ENCODE assay signal across 20 cellular contexts in genomic region chr12:88566430-88566829, GRCh38. TPM values are rescaled to one million over a fixed set of nuclear protein-coding genes. Genes with fewer than 3 reads are reported as not detected.
DNase-seq lines count a peak whose midpoint lies in the region; ATAC-seq, FAIRE-seq and TF ChIP-seq lines count a peak whose summit lies in the region.
"Had no signal": no experiment of that assay in that cellular context is flagged by ENCODE, and none has a peak within 500 bp of the region (broad histone marks: within the 10 kb centered on the region; RNA-seq: fewer than 3 reads in every experiment).

No MANE protein-coding gene starts in this region.

- 73% methylated on average over 4 of the region's 4 CpGs for WGBS in SK-N-SH (ENCODE audit: low lambda C conversion rate)
- whole genome bisulfite sequencing in adrenal gland, 4 donors, result 75 to 91% (median 81%) methylated on average over 4 of the region's 4 CpGs

- H3K27me3 ChIP-seq in SK-N-SH (ENCODE audit: insufficient read depth), result no peaks in the 10 kb centered on the region
- no peaks in the 10 kb centered on the region for H3K27me3 ChIP-seq in bronchial epithelial cell (ENCODE audit: control insufficient read depth, insufficient read depth, low read length)
- H3K27me3 ChIP-seq in lower lobe of right lung (ENCODE audit: low read depth), result no peaks in the 10 kb centered on the region
- no peaks in the 10 kb centered on the region for H3K27me3 ChIP-seq in adrenal gland
- H3K27me3 ChIP-seq: esophagus squamous epithelium had no signal

- FAIRE-seq in bronchial epithelial cell (lab: Jason Lieb, UNC), result no peak

- H3K9me3 ChIP-seq in SK-N-SH (no peaks in the 10 kb centered on the region), lower lobe of right lung (no peaks in the 10 kb centered on the region), adrenal gland (replicated peaks in 1 of 3) (no peaks in the 10 kb centered on the region)
- H3K9me3 ChIP-seq: esophagus squamous epithelium, prostate gland had no signal

- no peak for TF ChIP-seq CTCF in SK-N-SH (IDR thresholded peaks at IDR 0.05)
- no peak for TF ChIP-seq CTCF in bronchial epithelial cell (IDR thresholded peaks at IDR 0.05; ENCODE audit: insufficient read depth, low read length, severe bottlenecking)
- TF ChIP-seq CTCF in lower lobe of right lung (IDR thresholded peaks at IDR 0.05), result no peak
- no peak for TF ChIP-seq CTCF in foreskin fibroblast (IDR thresholded peaks at IDR 0.05; ENCODE audit: low read depth, low read length)
- TF ChIP-seq CTCF in adrenal gland (IDR thresholded peaks at IDR 0.05), result no peak
- no peak for TF ChIP-seq CTCF in CD14-positive monocyte (IDR thresholded peaks at IDR 0.05)

- H3F3A ChIP-seq in SK-N-SH (replicated peaks; ENCODE audit: insufficient read depth), result peaks cover 34% of the 10 kb centered on the region

- no peaks in the 10 kb centered on the region for H3K4me1 Mint-ChIP-seq in CD14-positive monocyte
- H3K4me1 Mint-ChIP-seq: activated B cell treated with CpG ODN at 0.5 μM for 24 hours; activated CD8-positive, alpha-beta memory T cell treated with anti-CD3 and anti-CD28 coated beads, Interleukin-2, amount 10 ng/mL, durations not matched to agents 7 days and 5 days; naive thymus-derived CD8-positive, alpha-beta T cell had no signal

- ATAC-seq in SK-N-SH treated with all-trans-retinoic acid at 6 μM for 48 hours (no peak), lower lobe of right lung (peak; percentile 92 to 93)
- ATAC-seq: activated CD8-positive, alpha-beta memory T cell treated with anti-CD3 and anti-CD28 coated beads, Interleukin-2, amount 10 ng/mL, durations not matched to agents 7 days and 5 days; left lobe of liver; naive thymus-derived CD8-positive, alpha-beta T cell had no signal

- H3K79me2 ChIP-seq in SK-N-SH (ENCODE audit: insufficient read depth), result peaks cover 98% of the 10 kb centered on the region

- peaks cover 0 to 1% (median 0%) of the 10 kb centered on the region in 7 donors for H3K9me3 Mint-ChIP-seq in CD14-positive monocyte
- H3K9me3 Mint-ChIP-seq: activated B cell treated with CpG ODN at 0.5 μM for 24 hours; CD4-positive, alpha-beta T cell had no signal

- TF ChIP-seq RAD21 in SK-N-SH (IDR thresholded peaks at IDR 0.05; ENCODE audit: low read length), result no peak

- H3K36me3 Mint-ChIP-seq in CD14-positive monocyte, result no peaks in the 10 kb centered on the region
- H3K36me3 Mint-ChIP-seq: activated CD8-positive, alpha-beta memory T cell treated with anti-CD3 and anti-CD28 coated beads, Interleukin-2, amount 10 ng/mL, durations not matched to agents 7 days and 5 days; naive thymus-derived CD8-positive, alpha-beta T cell had no signal

- TF ChIP-seq POLR2A in adrenal gland (IDR thresholded peaks at IDR 0.05), result no peak

- H3K4me3 ChIP-seq in SK-N-SH (ENCODE audit: low read depth in 2 of 2, low read length in 1 of 2), result no peak overlapping the region
- no peak overlapping the region for H3K4me3 ChIP-seq in bronchial epithelial cell (ENCODE audit: low read depth, low read length)
- no peak overlapping the region for H3K4me3 ChIP-seq in lower lobe of right lung
- no peak overlapping the region for H3K4me3 ChIP-seq in foreskin fibroblast (ENCODE audit: low read depth in 1 of 2, low read length in 2 of 2)
- H3K4me3 ChIP-seq in adrenal gland, result no peak overlapping the region
- H3K4me3 ChIP-seq: esophagus squamous epithelium, prostate gland had no signal

- no peaks in the 10 kb centered on the region for H3K9me2 ChIP-seq in SK-N-SH

- CTCF ChIA-PET in SK-N-SH (lab: Yijun Ruan, JAX), result interaction anchor here (3.1 to 5.4 kb wide), 2 partner anchors 12 to 14 kb away, joined by 11 to 18 read pairs; partner anchors contain the start of gene KITLG

- H4K20me1 ChIP-seq in SK-N-SH (ENCODE audit: insufficient read depth), result peaks cover 64% of the 10 kb centered on the region

- DNase-seq in SK-N-SH, result no peak
- peak; percentile 37 for DNase-seq in bronchial epithelial cell (ENCODE audit: low read depth)
- DNase-seq in lower lobe of right lung, result no peak
- no peak for DNase-seq in foreskin fibroblast
- no peak for DNase-seq in cortex of kidney (lab: John Stamatoyannopoulos, UW)
- no peak for DNase-seq in adrenal gland
- no peak for DNase-seq in CD14-positive monocyte (ENCODE audit: low spot score)
- DNase-seq: activated B cell treated with CpG ODN at 0.5 μM for 24 hours; activated CD8-positive, alpha-beta memory T cell treated with anti-CD3 and anti-CD28 coated beads, Interleukin-2, amount 10 ng/mL, durations not matched to agents 7 days and 5 days; activated effector memory CD4-positive, alpha-beta T cell treated with anti-CD3 and anti-CD28 coated beads, Interleukin-2, amount 50 U/mL, for 16 hours; CD4-positive, alpha-beta T cell; esophagus squamous epithelium; HCEC 1CT; naive thymus-derived CD8-positive, alpha-beta T cell; NCI-H1105; NCI-H2171 had no signal

- POLR2A ChIA-PET in SK-N-SH (lab: Yijun Ruan, JAX), result no interaction called here

- no peak overlapping the region for H3K27ac Mint-ChIP-seq in CD14-positive monocyte
- H3K27ac Mint-ChIP-seq: activated B cell treated with CpG ODN at 0.5 μM for 24 hours; activated CD8-positive, alpha-beta memory T cell treated with anti-CD3 and anti-CD28 coated beads, Interleukin-2, amount 10 ng/mL, durations not matched to agents 7 days and 5 days; CD4-positive, alpha-beta T cell; naive thymus-derived CD8-positive, alpha-beta T cell had no signal

- intact Hi-C loops in lower lobe of right lung (cut with DNase I), result no loop called here
- intact Hi-C loops in adrenal gland (cut with DNase I), result no loop called here
- intact Hi-C loops in CD14-positive monocyte (cut with micrococcal nuclease), result no loop called here

- H3K4me1 ChIP-seq in SK-N-SH (ENCODE audit: control insufficient read depth in 1 of 2, insufficient read depth in 2 of 2, low read depth in 1 of 2, low read length in 1 of 2) (peaks cover 0 to 37% of the 10 kb centered on the region in 2 experiments), lower lobe of right lung (peaks cover 39% of the 10 kb centered on the region), adrenal gland (replicated peaks in 1 of 2) (no peaks in the 10 kb centered on the region)
- H3K4me1 ChIP-seq: prostate gland had no signal

- H3K27me3 Mint-ChIP-seq in CD14-positive monocyte (ENCODE audit: low read depth in 3 of 3), result peaks cover 0 to 2% (median 2%) of the 10 kb centered on the region in 3 donors
- H3K27me3 Mint-ChIP-seq: activated B cell treated with CpG ODN at 0.5 μM for 24 hours; activated CD8-positive, alpha-beta memory T cell treated with anti-CD3 and anti-CD28 coated beads, Interleukin-2, amount 10 ng/mL, durations not matched to agents 7 days and 5 days; CD4-positive, alpha-beta T cell had no signal

- TF ChIP-seq EP300 in SK-N-SH (IDR thresholded peaks at IDR 0.05; ENCODE audit: borderline replicate concordance in 1 of 2, low read depth in 1 of 2, low read length in 1 of 2), result no peak

- H3K27ac ChIP-seq in SK-N-SH (ENCODE audit: low read depth in 2 of 2, low read length in 1 of 2), result peak overlapping the region in 1 of 2 experiments; percentile 17; a peak in 1 of 4 replicates
- H3K27ac ChIP-seq in lower lobe of right lung, result peak overlapping the region; percentile 32
- H3K27ac ChIP-seq in adrenal gland, result no peak overlapping the region
- H3K27ac ChIP-seq: esophagus squamous epithelium, prostate gland had no signal

- H3K4me2 ChIP-seq in SK-N-SH, result no peak overlapping the region

- H3K36me3 ChIP-seq in SK-N-SH (replicated peaks in 1 of 2; ENCODE audit: control insufficient read depth in 1 of 2, insufficient read depth in 2 of 2, low read length in 1 of 2) (peaks cover 0 to 10% of the 10 kb centered on the region in 2 experiments), bronchial epithelial cell (ENCODE audit: control insufficient read depth, insufficient read depth, low read length) (no peaks in the 10 kb centered on the region), lower lobe of right lung (no peaks in the 10 kb centered on the region), adrenal gland (replicated peaks in 1 of 2) (no peaks in the 10 kb centered on the region)
- H3K36me3 ChIP-seq: esophagus squamous epithelium, prostate gland had no signal

- no peak overlapping the region for H2AFZ ChIP-seq in SK-N-SH (ENCODE audit: low read depth)

- H3K4me3 Mint-ChIP-seq in CD14-positive monocyte, result no peak overlapping the region
- H3K4me3 Mint-ChIP-seq: activated B cell treated with CpG ODN at 0.5 μM for 24 hours; activated CD8-positive, alpha-beta memory T cell treated with anti-CD3 and anti-CD28 coated beads, Interleukin-2, amount 10 ng/mL, durations not matched to agents 7 days and 5 days; CD4-positive, alpha-beta T cell; naive thymus-derived CD8-positive, alpha-beta T cell had no signal

- no peak overlapping the region for H3K9ac ChIP-seq in SK-N-SH

TF ChIP-seq in SK-N-SH, 30 proteins besides CTCF, POLR2A, EP300 and RAD21 (continues in another document):
- TF ChIP-seq TCF12 (IDR thresholded peaks at IDR 0.05), result peak; percentile 17; the same call in 1 of the 2 replicates
- peak; percentile 27; the same call in 1 of the 2 replicates for TF ChIP-seq PBX3 (IDR thresholded peaks at IDR 0.05)

TF ChIP-seq in SK-N-SH treated with all-trans-retinoic acid at 6 μM for 48 hours, 23 proteins besides CTCF, POLR2A, EP300 and RAD21 (continues in another document):
- TF ChIP-seq ZNF70 (CRISPR knock-in tag; IDR thresholded peaks at IDR 0.05), result no peak
- no peak for TF ChIP-seq CREB5 (CRISPR knock-in tag; IDR thresholded peaks at IDR 0.05; ENCODE audit: low read depth)

RNA-seq across cellular contexts. Expression of gene KITLG, which starts 13.8 kb away (rescaled TPM):
- polyA plus RNA-seq in SK-N-SH (2012; rRNA removed) (8.9 and 13.3 TPM in 2 replicates), adrenal gland (1 to 10 TPM; 1.9 to 5.2 (median 2.7) TPM), CD14-positive monocyte (under 1 TPM in 1 of 2 donors, not detected in 1; 0.03 TPM)
- polyA plus RNA-seq in SK-N-SH (2012; cell fraction: cytosol; rRNA removed), result 17.4 and 20.7 TPM in 2 replicates
- 5.2 and 11.6 TPM in 2 replicates for polyA plus RNA-seq in SK-N-SH (2012; cell fraction: nucleus; rRNA removed)
- total RNA-seq in bronchial epithelial cell (18.2 and 22.4 TPM in 2 replicates), lower lobe of right lung (77.5 TPM), adrenal gland (10 to 100 TPM in 5 of 8 donors, 1 to 10 TPM in 3; 3.9 to 22.7 (median 10.6) TPM)
- total RNA-seq: activated B cell treated with CpG ODN at 0.5 μM for 24 hours; CD4-positive, alpha-beta T cell; T-helper 1 cell treated with Interleukin-12 subunit alpha and Interleukin-12 subunit beta and Interleukin-4 antibody, amounts not matched to agents 30 ng/mL and 1 ng/mL, for 36 hours had no signal
- polyA plus RNA-seq: naive thymus-derived CD8-positive, alpha-beta T cell had no signal
